In genomic region chr10:117352724-117353123, GRCh38 we compare ENCODE assay signal across 1 cellular context.
TF ChIP-seq lines count a peak whose summit lies in the region.

No MANE protein-coding gene starts in this region.

TF ChIP-seq in K562, 482 proteins besides CTCF, POLR2A, EP300 and RAD21:
- TF ChIP-seq ZNF707 (CRISPR knock-in tag; conservative IDR thresholded peaks at IDR 0.05) (0 out of 2 replicates have a peak, but pooled peaks have one; percentile 63), RHOXF2B (CRISPR knock-in tag; conservative IDR thresholded peaks at IDR 0.05) (no peak)
